In genomic region chr2:27489118-27489497, GRCh38 we compare ENCODE assay signal across 8 cellular contexts. TPM values are rescaled to one million over a fixed set of nuclear protein-coding genes. Genes with fewer than 3 reads are reported as not detected.
DNase-seq lines count a peak whose midpoint lies in the region; ATAC-seq and TF ChIP-seq lines count a peak whose summit lies in the region.

No MANE protein-coding gene starts in this region.

- peak overlapping the region; percentile 86 for H3K4me3 Mint-ChIP-seq in activated T-helper 2 cell treated with anti-CD3 and anti-CD28 coated beads, Interferon-gamma antibody, Interleukin-2, Interleukin-4, amounts not matched to agents 10 μg/mL and 5 μg/mL and 100 μg/mL, durations not matched to agents 14 hours and 24 hours and 36 hours (ENCODE audit: low read depth)

- no peaks in the 10 kb centered on the region for H3K36me3 Mint-ChIP-seq in activated T-helper 2 cell treated with anti-CD3 and anti-CD28 coated beads, Interferon-gamma antibody, Interleukin-2, Interleukin-4, amounts not matched to agents 10 μg/mL and 5 μg/mL and 100 μg/mL, durations not matched to agents 14 hours and 24 hours and 36 hours (ENCODE audit: low read depth)

- peaks cover 0 to 8% of the 10 kb centered on the region in 2 donors for H3K36me3 ChIP-seq in gastrocnemius medialis

- TF ChIP-seq CTCF in HL-60 (IDR thresholded peaks at IDR 0.05; ENCODE audit: insufficient read depth, low read length) (no peak), gastrocnemius medialis (IDR thresholded peaks at IDR 0.05 in 4 of 5, conservative IDR thresholded peaks at IDR 0.05 in 1 of 5) (no peak)

- in situ Hi-C loops in gastrocnemius medialis (cut with MboI; ENCODE audit: low sequenced_read_pairs in 4 of 4), result no loop called here

- no peak for TF ChIP-seq POLR2A in gastrocnemius medialis (IDR thresholded peaks at IDR 0.05)

- H3K4me3 ChIP-seq in HL-60 (replicated peaks; ENCODE audit: insufficient read depth, low read length) (peak overlapping the region; percentile 87), gastrocnemius medialis (peak overlapping the region; percentile 69 to 83 (median 77))

- H3K27ac ChIP-seq in HL-60 (replicated peaks), result peak overlapping the region; percentile 64
- H3K27ac ChIP-seq in gastrocnemius medialis, result peak overlapping the region; percentile 75 to 85 (median 83)

- DNase-seq in NCI-H1436 (lab: John Stamatoyannopoulos, UW) (peak; percentile 25), NCI-H1436 treated with DMSO at 0.1 percent for 48 hours (lab: John Stamatoyannopoulos, UW) (no peak), HL-60 (ENCODE audit: low read depth in 1 of 2, low spot score in 1 of 2) (no peak), left ventricle myocardium superior (no peak), gastrocnemius medialis (no peak), Ammon's horn (ENCODE audit: low spot score) (no peak), hippocampal formation (lab: John Stamatoyannopoulos, UW) (no peak)
- no peak for DNase-seq in activated T-helper 2 cell treated with anti-CD3 and anti-CD28 coated beads, Interferon-gamma antibody, Interleukin-2, Interleukin-4, amounts not matched to agents 10 μg/mL and 5 μg/mL and 100 μg/mL, durations not matched to agents 14 hours and 24 hours and 36 hours (ENCODE audit: low spot score)

- peaks cover 10% of the 10 kb centered on the region for H3K27me3 Mint-ChIP-seq in activated T-helper 2 cell treated with anti-CD3 and anti-CD28 coated beads, Interferon-gamma antibody, Interleukin-2, Interleukin-4, amounts not matched to agents 10 μg/mL and 5 μg/mL and 100 μg/mL, durations not matched to agents 14 hours and 24 hours and 36 hours (ENCODE audit: low read depth)

- H3K4me1 Mint-ChIP-seq in activated T-helper 2 cell treated with anti-CD3 and anti-CD28 coated beads, Interferon-gamma antibody, Interleukin-2, Interleukin-4, amounts not matched to agents 10 μg/mL and 5 μg/mL and 100 μg/mL, durations not matched to agents 14 hours and 24 hours and 36 hours (ENCODE audit: low read depth), result peaks cover 19% of the 10 kb centered on the region

- peaks cover 2% of the 10 kb centered on the region for H3K27me3 ChIP-seq in HL-60 (ENCODE audit: insufficient read depth, poor library complexity, severe bottlenecking)
- H3K27me3 ChIP-seq in gastrocnemius medialis, result peaks cover 0 to under 1% (median 0%) of the 10 kb centered on the region in 3 donors

- H3K9me3 Mint-ChIP-seq in activated T-helper 2 cell treated with anti-CD3 and anti-CD28 coated beads, Interferon-gamma antibody, Interleukin-2, Interleukin-4, amounts not matched to agents 10 μg/mL and 5 μg/mL and 100 μg/mL, durations not matched to agents 14 hours and 24 hours and 36 hours, result no peaks in the 10 kb centered on the region

- H3K27ac Mint-ChIP-seq in activated T-helper 2 cell treated with anti-CD3 and anti-CD28 coated beads, Interferon-gamma antibody, Interleukin-2, Interleukin-4, amounts not matched to agents 10 μg/mL and 5 μg/mL and 100 μg/mL, durations not matched to agents 14 hours and 24 hours and 36 hours, result peak overlapping the region; percentile 74

- peaks cover 13 to 19% of the 10 kb centered on the region in 2 donors for H3K4me1 ChIP-seq in gastrocnemius medialis

- ATAC-seq in left ventricle myocardium superior (peak; percentile 31), gastrocnemius medialis (no peak)

- H3K9me3 ChIP-seq in gastrocnemius medialis, result no peaks in the 10 kb centered on the region

- intact Hi-C loops in activated T-helper 2 cell treated with anti-CD3 and anti-CD28 coated beads, Interferon-gamma antibody, Interleukin-2, Interleukin-4, amounts not matched to agents 10 μg/mL and 5 μg/mL and 100 μg/mL, durations not matched to agents 14 hours and 24 hours and 36 hours (cut with micrococcal nuclease), result loop anchor here (1.0 to 2.0 kb wide), 2 partner anchors 61 to 140 kb away; partner anchors contain the start of genes CCDC121, GPN1 and NRBP1
- intact Hi-C loops in left ventricle myocardium superior (cut with micrococcal nuclease), result no loop called here
- intact Hi-C loops in gastrocnemius medialis (cut with DNase I; ENCODE audit: low total_unique reads), result loop anchor here (1.0 to 10.0 kb wide), 5 partner anchors 81 to 274 kb away; partner anchors contain the start of genes ATRAID, CAD, CCDC121 and GPN1

RNA-seq across cellular contexts. Expression of gene IFT172, which starts 0.4 kb away (rescaled TPM):
- total RNA-seq in activated T-helper 2 cell treated with anti-CD3 and anti-CD28 coated beads, Interferon-gamma antibody, Interleukin-2, Interleukin-4, amounts not matched to agents 10 μg/mL and 5 μg/mL and 100 μg/mL, durations not matched to agents 14 hours and 24 hours and 36 hours, result 16.4 and 18.8 TPM in 2 replicates
- total RNA-seq in left ventricle myocardium superior (22.4 TPM), gastrocnemius medialis (10 to 100 TPM in 2 of 4 donors, 1 to 10 TPM in 2; 3.1 to 16.8 (median 8.6) TPM)

RNA-seq across cellular contexts. Expression of gene FNDC4, which starts 5.9 kb away (rescaled TPM):
- total RNA-seq in activated T-helper 2 cell treated with anti-CD3 and anti-CD28 coated beads, Interferon-gamma antibody, Interleukin-2, Interleukin-4, amounts not matched to agents 10 μg/mL and 5 μg/mL and 100 μg/mL, durations not matched to agents 14 hours and 24 hours and 36 hours, result 0.18 and 0.30 TPM in 2 replicates
- total RNA-seq in left ventricle myocardium superior (1.8 TPM), gastrocnemius medialis (1 to 10 TPM; 2.0 to 6.4 (median 3.1) TPM)

RNA-seq across cellular contexts. Expression of gene GCKR, which starts 7.5 kb away (rescaled TPM):
- total RNA-seq in activated T-helper 2 cell treated with anti-CD3 and anti-CD28 coated beads, Interferon-gamma antibody, Interleukin-2, Interleukin-4, amounts not matched to agents 10 μg/mL and 5 μg/mL and 100 μg/mL, durations not matched to agents 14 hours and 24 hours and 36 hours, result not detected in 2 replicates
- not detected for total RNA-seq in left ventricle myocardium superior
- total RNA-seq in gastrocnemius medialis, result under 1 TPM in 1 of 4 donors, not detected in 3; 0.40 TPM

RNA-seq across cellular contexts. Expression of gene KRTCAP3, which starts 46.9 kb away (rescaled TPM):
- 6.2 and 7.5 TPM in 2 replicates for total RNA-seq in activated T-helper 2 cell treated with anti-CD3 and anti-CD28 coated beads, Interferon-gamma antibody, Interleukin-2, Interleukin-4, amounts not matched to agents 10 μg/mL and 5 μg/mL and 100 μg/mL, durations not matched to agents 14 hours and 24 hours and 36 hours
- total RNA-seq in left ventricle myocardium superior (not detected), gastrocnemius medialis (1 to 10 TPM in 1 of 4 donors, under 1 TPM in 1, not detected in 2; 0.93 to 2.1 TPM)
